Comparison of ENCODE assay signal across 7 cellular contexts in genomic region chr4:109350121-109350520, GRCh38. TPM values are rescaled to one million over a fixed set of nuclear protein-coding genes. Genes with fewer than 3 reads are reported as not detected.
"Had no signal": no experiment of that assay in that cellular context is flagged by ENCODE, and none has a peak within 500 bp of the region (broad histone marks: within the 10 kb centered on the region; RNA-seq: fewer than 3 reads in every experiment).

No MANE protein-coding gene starts in this region.

- H3K27ac ChIP-seq: HL-60 had no signal

- H3K4me3 Mint-ChIP-seq: IgD-negative memory B cell had no signal

- H3K4me1 Mint-ChIP-seq: IgD-negative memory B cell had no signal

- H3K27me3 Mint-ChIP-seq: IgD-negative memory B cell had no signal

- FAIRE-seq: HTR-8/SVneo had no signal

- DNase-seq: IMR-90, KBM-7, KG1 had no signal

- H3K27ac Mint-ChIP-seq: IgD-negative memory B cell had no signal

RNA-seq across cellular contexts. Expression of gene COL25A1, which starts 47.7 kb away (rescaled TPM):
- total RNA-seq: HT-29 had no signal
- polyA plus RNA-seq: IgD-negative memory B cell had no signal
